ENCODE assay signal across 23 cellular contexts in the genomic region with DNA sequence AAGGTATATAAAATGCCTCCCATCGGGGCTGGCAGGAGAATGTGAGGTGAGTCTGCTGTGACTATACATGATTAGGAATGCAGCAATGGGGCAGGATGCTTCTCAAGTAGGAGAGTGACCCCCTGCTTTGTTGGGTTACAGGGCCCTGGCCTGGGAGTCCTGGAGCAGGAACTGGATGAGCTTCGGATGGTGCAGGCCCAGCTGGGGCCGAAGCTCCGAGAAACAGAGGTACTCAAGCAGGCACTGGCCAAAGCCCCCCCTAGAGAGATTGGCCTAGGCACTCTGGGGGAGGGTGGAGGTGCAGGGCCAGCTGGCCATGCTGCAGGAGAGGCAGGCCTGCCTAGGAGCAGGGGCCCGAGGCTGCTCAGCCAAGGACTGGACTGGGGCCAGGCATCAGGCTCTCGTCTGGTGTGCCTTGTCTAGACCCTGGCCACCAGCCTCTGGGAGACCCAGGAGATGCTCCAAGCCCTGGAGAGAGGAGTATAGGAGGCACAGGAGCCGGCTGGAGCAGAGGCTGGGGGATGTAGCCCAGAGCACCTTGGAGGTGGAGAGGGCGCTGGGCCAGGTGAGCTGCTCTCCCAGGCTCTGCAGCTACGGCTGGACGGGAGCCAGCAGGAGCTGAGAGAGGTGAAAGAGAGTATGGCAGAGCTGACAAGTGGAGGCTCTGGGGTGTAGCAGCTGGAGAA. TPM values are rescaled to one million over a fixed set of nuclear protein-coding genes. Genes with fewer than 3 reads are reported as not detected.
DNase-seq lines count a peak whose midpoint lies in the region; ATAC-seq and TF ChIP-seq lines count a peak whose summit lies in the region.
"Had no signal": no experiment of that assay in that cellular context is flagged by ENCODE, and none has a peak within 500 bp of the region (broad histone marks: within the 10 kb centered on the region; RNA-seq: fewer than 3 reads in every experiment).

No MANE protein-coding gene starts in this region.

- no peaks in the 10 kb centered on the region for H3K9me3 ChIP-seq in right cardiac atrium (ENCODE audit: control insufficient read depth, low read length)
- H3K9me3 ChIP-seq: ascending aorta; BLaER1 treated with 17β-estradiol and CSF1 and Interleukin-3, amounts not matched to agents 10 nM and 100 nM; heart left ventricle; upper lobe of right lung had no signal

- no peak overlapping the region for H3K4me3 Mint-ChIP-seq in glutamatergic neuron (ENCODE audit: unreplicated experiment)
- H3K4me3 Mint-ChIP-seq: activated B cell treated with CpG ODN at 0.5 μM for 24 hours, mesothelial cell of epicardium, nephron had no signal

- no peak overlapping the region for H3K27ac Mint-ChIP-seq in glutamatergic neuron (ENCODE audit: unreplicated experiment)
- H3K27ac Mint-ChIP-seq: activated B cell treated with CpG ODN at 0.5 μM for 24 hours; activated naive CD4-positive, alpha-beta T cell treated with anti-CD3 and anti-CD28 coated beads, Interleukin-2, amount 50 U/mL, for 72 hours; mesothelial cell of epicardium; nephron had no signal

- no peak overlapping the region for H3K4me3 ChIP-seq in right cardiac atrium (ENCODE audit: low read length)
- H3K4me3 ChIP-seq: ascending aorta; BLaER1 treated with 17β-estradiol and CSF1 and Interleukin-3, amounts not matched to agents 10 nM and 100 nM; dorsolateral prefrontal cortex; heart left ventricle; upper lobe of right lung had no signal

- peaks cover 16% of the 10 kb centered on the region for H3K4me1 Mint-ChIP-seq in glutamatergic neuron (ENCODE audit: low read depth, unreplicated experiment)
- H3K4me1 Mint-ChIP-seq: activated B cell treated with CpG ODN at 0.5 μM for 24 hours had no signal

- no peak for TF ChIP-seq CTCF in glutamatergic neuron (IDR thresholded peaks at IDR 0.05; ENCODE audit: partially characterized antibody, unreplicated experiment)

- no peaks in the 10 kb centered on the region for H3K36me3 Mint-ChIP-seq in glutamatergic neuron (ENCODE audit: unreplicated experiment)
- H3K36me3 Mint-ChIP-seq: activated naive CD4-positive, alpha-beta T cell treated with anti-CD3 and anti-CD28 coated beads, Interleukin-2, amount 50 U/mL, for 72 hours; mesothelial cell of epicardium had no signal

- intact Hi-C loops in Right ventricle myocardium inferior (cut with DNase I) = loop anchor here (5.0 kb wide), 1 partner anchor 112 kb away; no protein-coding TSS in a partner anchor
- intact Hi-C loops in right cardiac atrium (cut with DNase I) = loop anchor here (5.0 to 10.0 kb wide), 5 partner anchors 97 to 157 kb away; no protein-coding TSS in a partner anchor

- H3K9me3 Mint-ChIP-seq in glutamatergic neuron (ENCODE audit: unreplicated experiment) = peaks cover 5% of the 10 kb centered on the region
- H3K9me3 Mint-ChIP-seq: activated B cell treated with CpG ODN at 0.5 μM for 24 hours; activated naive CD4-positive, alpha-beta T cell treated with anti-CD3 and anti-CD28 coated beads, Interleukin-2, amount 50 U/mL, for 72 hours; nephron had no signal

- no peaks in the 10 kb centered on the region for H3K4me1 ChIP-seq in right cardiac atrium (ENCODE audit: control insufficient read depth, insufficient read depth, low read length)
- H3K4me1 ChIP-seq: ascending aorta, heart left ventricle, upper lobe of right lung had no signal

- WGBS in right cardiac atrium = 69% methylated on average over 10 of the region's 10 CpGs

- ATAC-seq in Right ventricle myocardium inferior (peak; percentile 31), right cardiac atrium (no peak)
- ATAC-seq: activated naive CD4-positive, alpha-beta T cell treated with anti-CD3 and anti-CD28 coated beads, Interleukin-2, amount 50 U/mL, for 72 hours; heart left ventricle; sciatic nerve; upper lobe of right lung had no signal

- DNase-seq in Right ventricle myocardium inferior (ENCODE audit: missing footprints) = no peak
- no peak for DNase-seq in right cardiac atrium
- DNase-seq in NCI-H510A treated with DMSO at 0.1 percent for 48 hours (lab: John Stamatoyannopoulos, UW) = peak; percentile 50
- peak; percentile 9 for DNase-seq in mucosa of gallbladder (ENCODE audit: low spot score)
- no peak for DNase-seq in activated CD4-positive, CD25-positive, alpha-beta regulatory T cell treated with anti-CD3 and anti-CD28 coated beads, Interleukin-2, amount 50 U/mL, for 72 hours
- DNase-seq in glutamatergic neuron = no peak
- DNase-seq in COLO668 (lab: John Stamatoyannopoulos, UW; ENCODE audit: unreplicated experiment) = no peak
- DNase-seq: activated B cell treated with CpG ODN at 0.5 μM for 24 hours; activated CD8-positive, alpha-beta memory T cell treated with anti-CD3 and anti-CD28 coated beads for 24 hours; activated T-cell treated with anti-CD3 and anti-CD28 coated beads, Interleukin-2, amount 50 U/mL, for 48 hours; central memory CD4-positive, alpha-beta T cell; dorsolateral prefrontal cortex; heart left ventricle; NCI-H146; upper lobe of right lung had no signal

- H3K27ac ChIP-seq in right cardiac atrium (ENCODE audit: low read length) = no peak overlapping the region
- H3K27ac ChIP-seq: ascending aorta; BLaER1 treated with 17β-estradiol and CSF1 and Interleukin-3, amounts not matched to agents 10 nM and 100 nM; dorsolateral prefrontal cortex; heart left ventricle; upper lobe of right lung had no signal

- H3K27me3 Mint-ChIP-seq in glutamatergic neuron (ENCODE audit: unreplicated experiment) = peaks cover 14% of the 10 kb centered on the region

- H3K27me3 ChIP-seq in right cardiac atrium (ENCODE audit: control insufficient read depth, insufficient read depth) = no peaks in the 10 kb centered on the region
- H3K27me3 ChIP-seq: ascending aorta; BLaER1 treated with 17β-estradiol and CSF1 and Interleukin-3, amounts not matched to agents 10 nM and 100 nM; heart left ventricle; upper lobe of right lung had no signal

RNA-seq across cellular contexts. Expression of gene PKP1, which starts 32.8 kb away (rescaled TPM):
- total RNA-seq in Right ventricle myocardium inferior (0.16 TPM), right cardiac atrium (under 1 TPM in 2 of 4 donors, not detected in 2; 0.03 to 0.22 TPM), mucosa of gallbladder (0.09 TPM), glutamatergic neuron (ENCODE audit: unreplicated experiment) (not detected)
- polyA plus RNA-seq in right cardiac atrium = 0.02 TPM
- total RNA-seq: activated B cell treated with CpG ODN at 0.5 μM for 24 hours; activated naive CD4-positive, alpha-beta T cell treated with anti-CD3 and anti-CD28 coated beads, Interleukin-2, amount 50 U/mL, for 72 hours; ascending aorta; H4 had no signal

RNA-seq across cellular contexts. Expression of gene IGFN1, which starts 59.8 kb away (rescaled TPM):
- total RNA-seq in Right ventricle myocardium inferior (not detected), right cardiac atrium (1 to 10 TPM in 1 of 4 donors, under 1 TPM in 3; 0.14 to 1.6 (median 0.48) TPM), mucosa of gallbladder (0.40 TPM), glutamatergic neuron (ENCODE audit: unreplicated experiment) (1.9 TPM)
- polyA plus RNA-seq in right cardiac atrium = 0.54 TPM
- total RNA-seq: activated B cell treated with CpG ODN at 0.5 μM for 24 hours; activated naive CD4-positive, alpha-beta T cell treated with anti-CD3 and anti-CD28 coated beads, Interleukin-2, amount 50 U/mL, for 72 hours; ascending aorta; M059J had no signal

Comparison
In these comparisons a context has a peak if more than half of its experiments do, and no peak if none do; other contexts are left out.
1. DNase-seq: peak in NCI-H510A treated with DMSO at 0.1 percent for 48 hours (single experiment) and mucosa of gallbladder (single experiment); none in Right ventricle myocardium inferior (single experiment), right cardiac atrium (0 of 3), activated CD4-positive, CD25-positive, alpha-beta regulatory T cell treated with anti-CD3 and anti-CD28 coated beads, Interleukin-2, amount 50 U/mL, for 72 hours (single experiment), glutamatergic neuron (single experiment) and COLO668 (single experiment).